ENCODE assay signal across 19 cellular contexts in genomic region chr17:4170639-4171280, GRCh38. TPM values are rescaled to one million over a fixed set of nuclear protein-coding genes. Genes with fewer than 3 reads are reported as not detected.
DNase-seq lines count a peak whose midpoint lies in the region; ATAC-seq lines count a peak whose summit lies in the region.
"Had no signal": no experiment of that assay in that cellular context is flagged by ENCODE, and none has a peak within 500 bp of the region (broad histone marks: within the 10 kb centered on the region; RNA-seq: fewer than 3 reads in every experiment).

No MANE protein-coding gene starts in this region.

- no peaks in the 10 kb centered on the region for H3K9me3 Mint-ChIP-seq in activated naive CD8-positive, alpha-beta T cell (ENCODE audit: low read depth)
- no peaks in the 10 kb centered on the region for H3K9me3 Mint-ChIP-seq in activated naive CD8-positive, alpha-beta T cell treated with anti-CD3 and anti-CD28 coated beads, Interleukin-2, amount 50 U/mL, for 24 hours
- no peaks in the 10 kb centered on the region for H3K9me3 Mint-ChIP-seq in stimulated activated effector memory CD8-positive, alpha-beta T cell treated with anti-CD3 and anti-CD28 coated beads, Interleukin-12 subunit alpha, Interleukin-12 subunit beta, amount 100 ng/mL, for 72 hours
- H3K9me3 Mint-ChIP-seq: IgD-negative memory B cell had no signal

- H3K36me3 Mint-ChIP-seq in activated naive CD8-positive, alpha-beta T cell: peaks cover 6% of the 10 kb centered on the region
- peaks cover 63% of the 10 kb centered on the region for H3K36me3 Mint-ChIP-seq in activated naive CD8-positive, alpha-beta T cell treated with anti-CD3 and anti-CD28 coated beads, Interleukin-2, amount 50 U/mL, for 24 hours (ENCODE audit: low read depth)
- H3K36me3 Mint-ChIP-seq in stimulated activated effector memory CD8-positive, alpha-beta T cell treated with anti-CD3 and anti-CD28 coated beads, Interleukin-12 subunit alpha, Interleukin-12 subunit beta, amount 100 ng/mL, for 72 hours: peaks cover 100% of the 10 kb centered on the region
- H3K36me3 Mint-ChIP-seq: IgD-negative memory B cell had no signal

- H3K27me3 Mint-ChIP-seq in activated naive CD8-positive, alpha-beta T cell: no peaks in the 10 kb centered on the region
- no peaks in the 10 kb centered on the region for H3K27me3 Mint-ChIP-seq in activated naive CD8-positive, alpha-beta T cell treated with anti-CD3 and anti-CD28 coated beads, Interleukin-2, amount 50 U/mL, for 24 hours
- H3K27me3 Mint-ChIP-seq: IgD-negative memory B cell had no signal

- no peak overlapping the region for H3K4me3 Mint-ChIP-seq in activated naive CD8-positive, alpha-beta T cell
- no peak overlapping the region for H3K4me3 Mint-ChIP-seq in activated naive CD8-positive, alpha-beta T cell treated with anti-CD3 and anti-CD28 coated beads, Interleukin-2, amount 50 U/mL, for 24 hours
- no peak overlapping the region for H3K4me3 Mint-ChIP-seq in stimulated activated effector memory CD8-positive, alpha-beta T cell treated with anti-CD3 and anti-CD28 coated beads, Interleukin-12 subunit alpha, Interleukin-12 subunit beta, amount 100 ng/mL, for 72 hours
- H3K4me3 Mint-ChIP-seq: IgD-negative memory B cell had no signal

- DNase-seq in activated naive CD8-positive, alpha-beta T cell treated with anti-CD3 and anti-CD28 coated beads, Interleukin-2, amount 50 U/mL, for 24 hours: no peak
- DNase-seq in G401 (ENCODE audit: low spot score) (peak; percentile 25), myocyte (ENCODE audit: low read depth) (peak; percentile 78), kidney tubule cell (ENCODE audit: low spot score) (no peak)
- DNase-seq in stimulated activated effector memory CD8-positive, alpha-beta T cell treated with anti-CD3 and anti-CD28 coated beads, Interleukin-12 subunit alpha, Interleukin-12 subunit beta, amount 100 ng/mL, for 72 hours (ENCODE audit: low spot score in 2 of 2): no peak
- DNase-seq: BE2C, DND-41, NCI-H1105 treated with DMSO at 0.1 percent for 48 hours, NCI-H2081 treated with DMSO at 0.1 percent for 48 hours, NCI-H2171 treated with DMSO at 0.1 percent for 48 hours, NCI-H69, PC-9, RPMI8226, SIG-M5 had no signal

- H3K4me1 Mint-ChIP-seq in activated naive CD8-positive, alpha-beta T cell (ENCODE audit: low read depth): peaks cover 38% of the 10 kb centered on the region
- H3K4me1 Mint-ChIP-seq in activated naive CD8-positive, alpha-beta T cell treated with anti-CD3 and anti-CD28 coated beads, Interleukin-2, amount 50 U/mL, for 24 hours: peaks cover 28% of the 10 kb centered on the region
- H3K4me1 Mint-ChIP-seq in stimulated activated effector memory CD8-positive, alpha-beta T cell treated with anti-CD3 and anti-CD28 coated beads, Interleukin-12 subunit alpha, Interleukin-12 subunit beta, amount 100 ng/mL, for 72 hours: peaks cover 21% of the 10 kb centered on the region
- H3K4me1 Mint-ChIP-seq: IgD-negative memory B cell had no signal

- no peak for ATAC-seq in activated naive CD8-positive, alpha-beta T cell treated with anti-CD3 and anti-CD28 coated beads, Interleukin-2, amount 50 U/mL, for 24 hours
- no peak for ATAC-seq in stimulated activated effector memory CD8-positive, alpha-beta T cell treated with anti-CD3 and anti-CD28 coated beads, Interleukin-12 subunit alpha, Interleukin-12 subunit beta, amount 100 ng/mL, for 72 hours
- ATAC-seq in GM18502 (IDR thresholded peaks at IDR 0.05; ENCODE audit: poor library complexity, unreplicated experiment): no peak
- ATAC-seq: HCT116, SK-N-SH treated with all-trans-retinoic acid at 6 μM for 48 hours had no signal

- in situ Hi-C loops in G401 (cut with HindIII; ENCODE audit: low sequenced_read_pairs): no loop called here

- H3K27ac Mint-ChIP-seq in activated naive CD8-positive, alpha-beta T cell: peak overlapping the region; percentile 10
- H3K27ac Mint-ChIP-seq in activated naive CD8-positive, alpha-beta T cell treated with anti-CD3 and anti-CD28 coated beads, Interleukin-2, amount 50 U/mL, for 24 hours: no peak overlapping the region
- peak overlapping the region; percentile 83 for H3K27ac Mint-ChIP-seq in stimulated activated effector memory CD8-positive, alpha-beta T cell treated with anti-CD3 and anti-CD28 coated beads, Interleukin-12 subunit alpha, Interleukin-12 subunit beta, amount 100 ng/mL, for 72 hours
- H3K27ac Mint-ChIP-seq: IgD-negative memory B cell had no signal

RNA-seq across cellular contexts. Expression of gene CYB5D2, which starts 27.8 kb away (rescaled TPM):
- 22.2 and 33.4 TPM in 2 replicates for total RNA-seq in G401 (2014; rRNA removed; shearing (Covaris generic))
- total RNA-seq in myocyte: 24.4 and 26.6 TPM in 2 replicates
- polyA plus RNA-seq in myocyte (2012): 38.0 TPM

RNA-seq across cellular contexts. Expression of gene ZZEF1, which starts 27.9 kb away (rescaled TPM):
- total RNA-seq in G401 (2014; rRNA removed; shearing (Covaris generic)): 7.9 and 12.6 TPM in 2 replicates
- total RNA-seq in myocyte: 21.0 and 27.7 TPM in 2 replicates
- polyA plus RNA-seq in myocyte (2012): 15.0 TPM

Comparison
In these comparisons a context has a peak if more than half of its experiments do, and no peak if none do; other contexts are left out.
1. DNase-seq: peak in G401 (single experiment) and myocyte (single experiment); none in activated naive CD8-positive, alpha-beta T cell treated with anti-CD3 and anti-CD28 coated beads, Interleukin-2, amount 50 U/mL, for 24 hours (single experiment), stimulated activated effector memory CD8-positive, alpha-beta T cell treated with anti-CD3 and anti-CD28 coated beads, Interleukin-12 subunit alpha, Interleukin-12 subunit beta, amount 100 ng/mL, for 72 hours (0 of 2) and kidney tubule cell (single experiment).